In the genomic region with DNA sequence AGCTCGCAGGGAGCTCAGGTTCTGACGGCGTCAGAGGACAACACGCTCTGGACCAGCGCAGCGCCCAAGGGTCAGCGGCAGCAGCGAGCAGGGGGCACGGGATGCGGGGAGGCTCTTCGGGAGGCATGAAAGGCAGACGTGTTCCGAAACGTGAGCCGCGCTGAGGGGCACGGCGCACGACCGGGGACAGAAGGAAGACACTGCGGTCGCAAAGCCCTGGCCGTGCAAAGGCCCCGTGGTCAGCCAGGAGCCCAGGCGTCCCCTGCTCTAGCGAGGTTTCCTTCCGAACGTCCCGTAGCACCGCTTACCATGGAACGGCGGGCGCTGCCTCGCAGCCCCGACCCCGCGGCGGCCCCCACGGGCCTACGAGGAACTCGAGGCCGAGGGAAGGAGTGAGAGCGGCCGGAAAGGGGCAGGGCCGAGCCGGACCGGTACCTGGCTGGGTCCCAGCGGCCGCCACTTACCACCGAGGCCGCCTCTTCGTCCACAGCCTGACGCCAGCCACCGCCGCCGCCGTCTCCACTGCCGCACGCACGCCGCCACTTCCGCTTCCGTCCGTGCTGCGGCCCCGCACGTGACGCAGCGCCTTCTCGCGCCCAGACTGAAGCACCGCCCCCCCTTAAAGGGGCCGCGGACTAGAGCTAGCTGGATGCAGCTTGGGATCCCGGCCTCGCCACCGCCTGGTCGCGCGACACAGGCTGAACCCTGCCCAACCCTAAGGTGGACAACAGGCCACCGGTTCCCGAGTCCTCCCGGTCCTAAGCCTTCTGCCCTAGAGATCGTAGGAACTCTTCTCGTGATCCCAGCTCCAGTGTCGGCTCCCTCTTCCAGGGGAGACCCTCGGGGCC, we compare ENCODE assay signal across 8 cellular contexts.
DNase-seq lines count a peak whose midpoint lies in the region; ATAC-seq lines count a peak whose summit lies in the region.

No MANE protein-coding gene starts in this region.

- peak; percentile 96 for DNase-seq in CD1c-positive myeloid dendritic cell (ENCODE audit: extremely low spot score)
- DNase-seq in NCI-H82 (lab: John Stamatoyannopoulos, UW), result peak; percentile 90
- DNase-seq in activated CD8-positive, alpha-beta memory T cell treated with anti-CD3 and anti-CD28 coated beads for 24 hours, result peak; percentile 92
- peak; percentile 71 for DNase-seq in effector CD8-positive, alpha-beta T cell (lab: John Stamatoyannopoulos, UW)
- DNase-seq in memory B cell (ENCODE audit: low spot score in 2 of 2), result peak; percentile 76 to 77
- DNase-seq in stimulated activated CD8-positive, alpha-beta memory T cell treated with anti-CD3 and anti-CD28 coated beads, Interleukin-12 subunit alpha, Interleukin-12 subunit beta, amount 100 ng/mL, for 1 hour (ENCODE audit: low read depth), result peak; percentile 74

- H3K4me3 Mint-ChIP-seq in memory B cell, result peak overlapping the region; percentile 99

- peak; percentile 86 for ATAC-seq in GM19397 (IDR thresholded peaks at IDR 0.05; ENCODE audit: unreplicated experiment)
- peak; percentile 81 for ATAC-seq in HG03571 (IDR thresholded peaks at IDR 0.05; ENCODE audit: unreplicated experiment)
- ATAC-seq in memory B cell (ENCODE audit: low read depth), result peak; percentile 98

- peak overlapping the region; percentile 95 for H3K27ac Mint-ChIP-seq in memory B cell

- no peaks in the 10 kb centered on the region for H3K27me3 Mint-ChIP-seq in memory B cell

- peaks cover 3% of the 10 kb centered on the region for H3K36me3 Mint-ChIP-seq in memory B cell

- no peaks in the 10 kb centered on the region for H3K9me3 Mint-ChIP-seq in memory B cell

- peaks cover 13% of the 10 kb centered on the region for H3K4me1 Mint-ChIP-seq in memory B cell

Comparison
In these comparisons a context has a peak if more than half of its experiments do, and no peak if none do; other contexts are left out.
1. Peak in every context shown above with its lines: DNase-seq and ATAC-seq.